10 cellular contexts compared by ENCODE assay signal in the genomic region with DNA sequence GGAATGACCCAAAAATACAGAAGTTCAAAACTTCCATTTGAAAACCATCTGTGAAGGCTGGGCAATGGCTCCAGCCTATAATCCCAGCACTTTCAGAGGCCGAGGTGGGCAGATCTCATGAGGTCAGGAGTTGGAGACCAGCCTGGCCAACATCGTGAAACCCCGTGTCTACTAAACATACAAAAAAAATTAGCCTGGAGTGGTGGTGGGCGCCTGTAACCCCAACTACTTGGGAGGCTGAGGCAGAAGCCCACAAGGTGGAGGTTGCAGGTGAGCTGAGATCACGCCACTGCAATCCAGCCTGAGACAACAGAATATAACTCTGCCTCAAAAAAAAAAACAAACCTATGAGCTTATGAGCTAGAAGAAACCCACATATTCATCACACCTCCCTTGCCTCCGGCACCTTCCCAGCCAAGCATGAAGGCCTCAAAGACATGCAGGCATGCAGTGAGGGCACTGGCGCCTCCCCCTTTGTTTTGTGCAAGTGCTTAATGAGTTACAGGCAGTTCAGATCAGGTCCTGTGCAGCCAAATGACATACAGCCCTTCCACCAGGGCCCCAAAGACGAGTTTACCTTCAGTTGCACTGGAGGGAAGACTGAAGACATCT. TPM values are rescaled to one million over a fixed set of nuclear protein-coding genes. Genes with fewer than 3 reads are reported as not detected.
DNase-seq lines count a peak whose midpoint lies in the region; TF ChIP-seq lines count a peak whose summit lies in the region.
"Had no signal": no experiment of that assay in that cellular context is flagged by ENCODE, and none has a peak within 500 bp of the region (broad histone marks: within the 10 kb centered on the region; RNA-seq: fewer than 3 reads in every experiment).

No MANE protein-coding gene starts in this region.

- peak overlapping the region; percentile 48; the same call in 1 of the 2 replicates for H3K27ac ChIP-seq in SK-N-MC
- peak overlapping the region in 3 of 4 donors; percentile 10 to 23 (median 11) for H3K27ac ChIP-seq in esophagus muscularis mucosa (replicated peaks in 1 of 4)
- H3K27ac ChIP-seq: epithelial cell of prostate had no signal

- H3K4me1 Mint-ChIP-seq in activated T-cell treated with anti-CD3 and anti-CD28 coated beads, Interleukin-2, amount 50 U/mL, for 24 hours (ENCODE audit: low read depth) = peaks cover 71% of the 10 kb centered on the region

- H3K4me3 ChIP-seq in SK-N-MC = no peak overlapping the region
- no peak overlapping the region for H3K4me3 ChIP-seq in esophagus muscularis mucosa

- H3K9me3 ChIP-seq in SK-N-MC (ENCODE audit: low read depth, low read length) = no peaks in the 10 kb centered on the region
- H3K9me3 ChIP-seq in esophagus muscularis mucosa = no peaks in the 10 kb centered on the region

- no peak overlapping the region for H3K9ac ChIP-seq in SK-N-MC (ENCODE audit: insufficient read length)

- WGBS in esophagus muscularis mucosa = 80% methylated on average over 8 of the region's 8 CpGs

- H3K4me3 Mint-ChIP-seq in activated T-cell treated with anti-CD3 and anti-CD28 coated beads, Interleukin-2, amount 50 U/mL, for 24 hours = peak overlapping the region; percentile 36

- H3K36me3 ChIP-seq in SK-N-MC (ENCODE audit: insufficient read depth, low read length) (peaks cover 95% of the 10 kb centered on the region), esophagus muscularis mucosa (peaks cover 80 to 99% (median 97%) of the 10 kb centered on the region in 4 donors)

- H3K27me3 ChIP-seq in esophagus muscularis mucosa = no peaks in the 10 kb centered on the region

- H3K27me3 Mint-ChIP-seq in activated T-cell treated with anti-CD3 and anti-CD28 coated beads, Interleukin-2, amount 50 U/mL, for 24 hours = no peaks in the 10 kb centered on the region

- H3K9me3 Mint-ChIP-seq in activated T-cell treated with anti-CD3 and anti-CD28 coated beads, Interleukin-2, amount 50 U/mL, for 24 hours = no peaks in the 10 kb centered on the region

- peak overlapping the region; percentile 89 for H3K27ac Mint-ChIP-seq in activated T-cell treated with anti-CD3 and anti-CD28 coated beads, Interleukin-2, amount 50 U/mL, for 24 hours

- TF ChIP-seq EP300 in esophagus muscularis mucosa (IDR thresholded peaks at IDR 0.05) = no peak

- peaks cover 50 to 100% (median 93%) of the 10 kb centered on the region in 4 donors for H3K4me1 ChIP-seq in esophagus muscularis mucosa

- no peak for DNase-seq in activated T-cell treated with anti-CD3 and anti-CD28 coated beads, Interleukin-2, amount 50 U/mL, for 24 hours
- DNase-seq in activated T-cell treated with anti-CD3 and anti-CD28 coated beads, Interleukin-2, amount 50 U/mL, for 1 hour = no peak
- DNase-seq in SK-N-MC (ENCODE audit: low read depth, low spot score) = no peak
- no peak for DNase-seq in esophagus muscularis mucosa (ENCODE audit: extremely low spot score)
- peak; percentile 93 for DNase-seq in renal cortical epithelial cell (ENCODE audit: low read depth)
- DNase-seq in 8988T = no peak
- no peak for DNase-seq in NCI-H2081 treated with DMSO at 0.1 percent for 48 hours (lab: John Stamatoyannopoulos, UW)
- DNase-seq in NCI-H1436 (lab: John Stamatoyannopoulos, UW) = no peak
- DNase-seq: NCI-H774 had no signal

- peaks cover 99% of the 10 kb centered on the region for H3K36me3 Mint-ChIP-seq in activated T-cell treated with anti-CD3 and anti-CD28 coated beads, Interleukin-2, amount 50 U/mL, for 24 hours (ENCODE audit: low read depth)

- no peak for TF ChIP-seq POLR2A in esophagus muscularis mucosa (IDR thresholded peaks at IDR 0.05; ENCODE audit: low read depth)

- intact Hi-C loops in esophagus muscularis mucosa (cut with DNase I) = no loop called here

- TF ChIP-seq CTCF in esophagus muscularis mucosa (IDR thresholded peaks at IDR 0.05) = no peak

RNA-seq across cellular contexts. Expression of a gene that starts 9.9 kb away (rescaled TPM):
- 100 to 1,000 TPM; 234 to 369 (median 244) TPM for total RNA-seq in esophagus muscularis mucosa
- 283 and 735 TPM in 2 replicates for total RNA-seq in renal cortical epithelial cell
